8 cellular contexts compared by ENCODE assay signal in the genomic region with DNA sequence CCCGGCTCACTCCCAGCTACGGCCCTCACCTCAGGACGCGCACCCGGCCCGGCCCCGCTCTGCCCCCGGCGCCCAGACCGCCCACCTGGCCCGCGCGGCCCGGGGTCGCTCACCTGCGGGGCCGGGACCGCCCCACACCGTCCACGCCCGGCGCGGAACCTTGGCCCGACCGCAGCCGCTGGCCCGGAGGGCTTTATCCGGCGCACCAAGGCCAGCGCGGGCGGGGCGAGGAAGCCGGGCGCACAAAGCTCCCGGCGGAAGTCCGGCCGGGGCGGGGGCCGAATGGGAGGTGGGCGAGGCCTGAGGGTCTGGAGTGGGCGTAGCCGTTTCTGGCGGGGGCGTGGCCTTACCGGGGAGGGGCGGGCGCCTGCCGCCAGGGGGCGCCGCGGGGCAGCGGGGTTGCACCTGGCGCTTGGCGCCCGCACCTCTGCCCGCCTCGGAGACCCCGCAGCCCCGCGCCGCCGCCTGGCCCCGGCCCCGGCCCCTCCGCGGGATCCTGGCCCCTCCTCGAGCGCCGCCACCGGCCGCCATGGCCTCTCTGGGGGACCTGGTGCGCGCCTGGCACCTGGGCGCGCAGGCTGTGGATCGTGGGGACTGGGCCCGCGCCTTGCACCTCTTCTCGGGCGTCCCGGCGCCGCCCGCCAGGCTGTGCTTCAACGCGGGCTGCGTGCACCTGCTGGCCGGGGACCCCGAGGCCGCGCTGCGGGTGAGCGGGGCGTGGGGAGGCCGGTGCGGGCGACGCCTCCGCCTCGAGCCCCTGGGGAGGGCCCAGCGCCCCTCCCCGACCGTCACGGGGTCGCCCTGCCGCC. TPM values are rescaled to one million over a fixed set of nuclear protein-coding genes. Genes with fewer than 3 reads are reported as not detected.
DNase-seq lines count a peak whose midpoint lies in the region; ATAC-seq and TF ChIP-seq lines count a peak whose summit lies in the region.

A gene with protein sequence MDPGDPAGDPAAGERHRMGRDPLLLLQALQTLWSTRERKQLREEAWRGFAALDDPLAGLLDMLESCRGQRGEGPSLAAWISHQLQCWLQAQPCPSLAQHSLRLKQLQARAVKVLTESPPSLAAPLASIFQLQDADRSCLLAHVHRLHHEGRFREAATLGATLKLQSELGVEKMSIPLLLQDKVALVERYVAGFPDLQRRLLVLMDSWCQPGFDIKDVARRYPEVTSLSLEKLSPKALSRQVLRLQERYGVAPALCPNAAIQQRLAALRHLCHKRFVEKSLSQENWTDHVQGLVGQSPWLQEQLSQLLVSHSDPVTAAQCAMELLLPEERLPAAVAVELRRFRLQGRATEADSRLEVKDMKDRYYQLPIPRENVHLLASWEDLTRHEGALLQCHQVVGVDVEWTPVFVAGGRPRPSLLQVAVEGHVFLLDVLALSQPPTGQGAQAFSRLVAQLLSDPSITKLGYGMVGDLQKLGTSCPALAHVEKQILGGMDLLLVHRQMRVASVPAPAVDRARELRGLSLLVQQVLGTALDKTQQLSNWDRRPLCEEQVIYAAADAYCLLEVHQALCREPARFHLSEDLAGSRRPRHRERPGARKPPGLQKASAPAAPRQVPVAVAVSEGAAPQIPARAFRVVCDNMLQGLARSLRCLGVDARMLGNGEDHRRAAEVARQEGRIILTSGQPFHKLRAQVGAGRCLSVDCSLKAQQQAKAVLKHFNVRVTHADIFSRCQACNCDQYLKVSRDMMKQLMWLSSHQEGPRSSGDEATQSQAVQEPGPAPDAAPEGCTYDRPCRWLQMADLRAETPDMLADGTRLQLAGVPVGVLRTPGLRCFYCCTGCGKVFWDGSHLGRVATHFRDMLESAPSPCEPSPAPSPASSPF (minus strand): TSS at position 162 of the 809 bp plus-strand sequence. CDS start 27,805 bp downstream, outside the sequence.
A gene with protein sequence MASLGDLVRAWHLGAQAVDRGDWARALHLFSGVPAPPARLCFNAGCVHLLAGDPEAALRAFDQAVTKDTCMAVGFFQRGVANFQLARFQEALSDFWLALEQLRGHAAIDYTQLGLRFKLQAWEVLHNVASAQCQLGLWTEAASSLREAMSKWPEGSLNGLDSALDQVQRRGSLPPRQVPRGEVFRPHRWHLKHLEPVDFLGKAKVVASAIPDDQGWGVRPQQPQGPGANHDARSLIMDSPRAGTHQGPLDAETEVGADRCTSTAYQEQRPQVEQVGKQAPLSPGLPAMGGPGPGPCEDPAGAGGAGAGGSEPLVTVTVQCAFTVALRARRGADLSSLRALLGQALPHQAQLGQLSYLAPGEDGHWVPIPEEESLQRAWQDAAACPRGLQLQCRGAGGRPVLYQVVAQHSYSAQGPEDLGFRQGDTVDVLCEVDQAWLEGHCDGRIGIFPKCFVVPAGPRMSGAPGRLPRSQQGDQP (plus strand): TSS at position 393 of the 809 bp plus-strand sequence. CDS start 137 bp downstream, at position 530.

- peak within 1 kb of the TSS; percentile 98 for H3K4me3 ChIP-seq in endodermal cell (ENCODE audit: low read length)

- ATAC-seq in GM19467 (IDR thresholded peaks at IDR 0.05; ENCODE audit: unreplicated experiment): peak; percentile 80
- peak; percentile 96 for ATAC-seq in activated CD8-positive, alpha-beta memory T cell treated with anti-CD3 and anti-CD28 coated beads, Interleukin-2, amount 10 ng/mL, durations not matched to agents 7 days and 5 days

- H3K36me3 Mint-ChIP-seq in activated CD8-positive, alpha-beta memory T cell treated with anti-CD3 and anti-CD28 coated beads, Interleukin-2, amount 10 ng/mL, durations not matched to agents 7 days and 5 days: peaks cover 2% of the 10 kb centered on the region
- H3K36me3 Mint-ChIP-seq in endodermal cell (ENCODE audit: low read depth): peaks cover 2% of the 10 kb centered on the region
- no peaks in the 10 kb centered on the region for H3K36me3 Mint-ChIP-seq in mesothelial cell of epicardium

- peak; percentile 97 for DNase-seq in COLO668 (lab: John Stamatoyannopoulos, UW; ENCODE audit: unreplicated experiment)
- DNase-seq in HPDE6-E6E7 (ENCODE audit: extremely low spot score): peak; percentile 72
- peak; percentile 91 to 96 for DNase-seq in NOMO-1 (lab: John Stamatoyannopoulos, UW; ENCODE audit: unreplicated experiment in 2 of 2)
- DNase-seq in activated CD8-positive, alpha-beta memory T cell treated with anti-CD3 and anti-CD28 coated beads, Interleukin-2, amount 10 ng/mL, durations not matched to agents 7 days and 5 days: peak; percentile 96
- peak; percentile 98 for DNase-seq in endodermal cell
- DNase-seq in mesothelial cell of epicardium (ENCODE audit: low spot score in 2 of 2, unreplicated experiment in 2 of 2): peak; percentile 94 to 96
- peak; percentile 95 for DNase-seq in stimulated activated CD8-positive, alpha-beta memory T cell treated with anti-CD3 and anti-CD28 coated beads, Interleukin-15, amount 100 ng/mL, for 24 hours (ENCODE audit: low read depth)

- no peaks in the 10 kb centered on the region for H3K27me3 ChIP-seq in endodermal cell (ENCODE audit: control insufficient read depth, insufficient read depth, low read length, poor library complexity, severe bottlenecking)

- H3K4me3 Mint-ChIP-seq in activated CD8-positive, alpha-beta memory T cell treated with anti-CD3 and anti-CD28 coated beads, Interleukin-2, amount 10 ng/mL, durations not matched to agents 7 days and 5 days: peak within 1 kb of the TSS; percentile 87
- peak within 1 kb of the TSS; percentile 76 for H3K4me3 Mint-ChIP-seq in endodermal cell
- H3K4me3 Mint-ChIP-seq in mesothelial cell of epicardium: peak within 1 kb of the TSS; percentile 79

- H3K9me3 Mint-ChIP-seq in activated CD8-positive, alpha-beta memory T cell treated with anti-CD3 and anti-CD28 coated beads, Interleukin-2, amount 10 ng/mL, durations not matched to agents 7 days and 5 days (ENCODE audit: low read depth): no peaks in the 10 kb centered on the region
- H3K9me3 Mint-ChIP-seq in endodermal cell (no peaks in the 10 kb centered on the region), mesothelial cell of epicardium (no peaks in the 10 kb centered on the region)

- no peaks in the 10 kb centered on the region for H3K4me1 ChIP-seq in endodermal cell (ENCODE audit: control insufficient read depth, insufficient read depth, low read length)

- TF ChIP-seq CTCF in endodermal cell (conservative IDR thresholded peaks at IDR 0.05): peak; percentile 74
- TF ChIP-seq CTCF in mesothelial cell of epicardium (IDR thresholded peaks at IDR 0.05; ENCODE audit: unreplicated experiment): peak; percentile 71

- peak within 1 kb of the TSS; percentile 69 for H3K9ac ChIP-seq in endodermal cell (ENCODE audit: extremely low read depth, low read length, poor library complexity, severe bottlenecking)

- H3K27ac ChIP-seq in endodermal cell (ENCODE audit: low read depth, low read length): no peak within 1 kb of the TSS

- H3K9me3 ChIP-seq in endodermal cell (ENCODE audit: control insufficient read depth, low read length): no peaks in the 10 kb centered on the region

- peaks cover 11% of the 10 kb centered on the region for H3K27me3 Mint-ChIP-seq in activated CD8-positive, alpha-beta memory T cell treated with anti-CD3 and anti-CD28 coated beads, Interleukin-2, amount 10 ng/mL, durations not matched to agents 7 days and 5 days
- H3K27me3 Mint-ChIP-seq in endodermal cell (ENCODE audit: insufficient read depth) (peaks cover 8% of the 10 kb centered on the region), mesothelial cell of epicardium (ENCODE audit: low read depth) (no peaks in the 10 kb centered on the region)

- peaks cover 13% of the 10 kb centered on the region for H3K4me1 Mint-ChIP-seq in activated CD8-positive, alpha-beta memory T cell treated with anti-CD3 and anti-CD28 coated beads, Interleukin-2, amount 10 ng/mL, durations not matched to agents 7 days and 5 days
- H3K4me1 Mint-ChIP-seq in endodermal cell (peaks cover 4% of the 10 kb centered on the region), mesothelial cell of epicardium (peaks cover 17% of the 10 kb centered on the region)

- WGBS in endodermal cell (ENCODE audit: insufficient coverage in 1 of 2, insufficient read length in 1 of 2), 2 experiments: 0 to 4% methylated on average over 2 to 108 of the region's 108 CpGs

- CTCF ChIA-PET in activated CD8-positive, alpha-beta memory T cell treated with anti-CD3 and anti-CD28 coated beads, Interleukin-2, amount 10 ng/mL, durations not matched to agents 7 days and 5 days (lab: Charles Lee): interaction anchor here (0.6 to 4.3 kb wide), 32 partner anchors 9 to 1060 kb away, joined by 3 to 59 read pairs (median 4); a partner anchor contains a TSS

- peak within 1 kb of the TSS; percentile 73 for H3K27ac Mint-ChIP-seq in activated CD8-positive, alpha-beta memory T cell treated with anti-CD3 and anti-CD28 coated beads, Interleukin-2, amount 10 ng/mL, durations not matched to agents 7 days and 5 days
- H3K27ac Mint-ChIP-seq in endodermal cell (peak within 1 kb of the TSS; percentile 72), mesothelial cell of epicardium (peak within 1 kb of the TSS; percentile 87)

- H3K36me3 ChIP-seq in endodermal cell (ENCODE audit: control insufficient read depth, insufficient read depth, low read length): peaks cover 6% of the 10 kb centered on the region

RNA-seq across cellular contexts. Expression of the first gene that starts in this region (rescaled TPM):
- 10 to 100 TPM in 1 of 2 experiments, 1 to 10 TPM in 1; 9.2 to 19.8 TPM for total RNA-seq in activated CD8-positive, alpha-beta memory T cell treated with anti-CD3 and anti-CD28 coated beads, Interleukin-2, amount 10 ng/mL, durations not matched to agents 7 days and 5 days
- 10 to 100 TPM; 15.5 to 31.0 TPM for total RNA-seq in endodermal cell
- polyA plus RNA-seq in endodermal cell (2013, experiment 1 of 2): 25.5 TPM
- polyA plus RNA-seq in endodermal cell (2013, experiment 2 of 2): 25.1 TPM
- 37.2 to 38.2 TPM (median 37.3 TPM) in 3 replicates for total RNA-seq in mesothelial cell of epicardium

RNA-seq across cellular contexts. Expression of the second gene that starts in this region (rescaled TPM):
- under 1 TPM; 0.30 to 0.53 TPM for total RNA-seq in activated CD8-positive, alpha-beta memory T cell treated with anti-CD3 and anti-CD28 coated beads, Interleukin-2, amount 10 ng/mL, durations not matched to agents 7 days and 5 days
- total RNA-seq in endodermal cell (1 to 10 TPM; 5.0 to 5.9 TPM), mesothelial cell of epicardium (19.9 to 22.1 TPM (median 21.4 TPM) in 3 replicates)
- 1.9 TPM for polyA plus RNA-seq in endodermal cell (2013, experiment 1 of 2)
- polyA plus RNA-seq in endodermal cell (2013, experiment 2 of 2): 1.2 TPM
